In the genomic region with DNA sequence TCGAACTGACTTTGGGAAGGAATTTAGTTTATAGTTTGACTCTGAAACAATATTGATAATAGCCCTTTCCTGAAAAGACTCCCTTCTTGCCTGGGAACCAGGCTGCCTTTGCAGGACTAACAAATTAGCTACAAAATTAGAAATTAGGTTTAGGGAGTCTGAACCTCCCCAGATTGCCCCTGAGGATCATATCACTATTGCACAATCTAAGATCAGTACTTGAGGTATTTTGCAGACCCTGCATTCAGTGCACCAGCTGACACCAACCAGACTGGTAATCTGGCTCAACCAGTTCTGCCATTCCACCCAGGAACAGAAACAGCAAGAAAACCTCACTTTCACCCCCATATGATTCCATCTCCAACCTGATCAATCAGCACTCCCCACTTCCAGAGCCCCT, we compare ENCODE assay signal across 25 cellular contexts.
"Had no signal": no experiment of that assay in that cellular context is flagged by ENCODE, and none has a peak within 500 bp of the region (broad histone marks: within the 10 kb centered on the region; RNA-seq: fewer than 3 reads in every experiment).

No MANE protein-coding gene starts in this region.

- H3K4me1 ChIP-seq: parathyroid adenoma, right atrium auricular region, suprapubic skin, tibial artery had no signal

- H3K27ac ChIP-seq: parathyroid adenoma, right atrium auricular region, skin epidermis, suprapubic skin, thoracic aorta, tibial artery had no signal

- DNase-seq: hippocampal formation; kidney glomerular epithelial cell; left cardiac atrium; left ventricle myocardium superior; lower lobe of right lung; mammary epithelial cell; mesenchymal stem cell; naive thymus-derived CD8-positive, alpha-beta T cell; nucleus accumbens; stimulated activated CD4-positive, alpha-beta T cell treated with anti-CD3 and anti-CD28 coated beads, Interleukin-12 subunit alpha, Interleukin-12 subunit beta, amount 100 ng/mL, for 4 hours; stimulated activated CD4-positive, alpha-beta T cell treated with anti-CD3 and anti-CD28 coated beads, Interleukin-15, amount 100 ng/mL, for 24 hours; stimulated activated CD4-positive, alpha-beta T cell treated with anti-CD3 and anti-CD28 coated beads, Interleukin-2, amount 100 ng/mL, for 24 hours; stimulated activated CD4-positive, alpha-beta T cell treated with anti-CD3 and anti-CD28 coated beads, Interleukin-4, amount 100 ng/mL, for 1 hour; stimulated activated naive CD4-positive, alpha-beta T cell; tibial artery had no signal

- H3K27me3 ChIP-seq: right atrium auricular region, suprapubic skin, tibial artery, upper lobe of right lung had no signal

- H2AFZ ChIP-seq: parathyroid adenoma had no signal

- H3K36me3 ChIP-seq: lower lobe of right lung, right atrium auricular region, suprapubic skin, thoracic aorta, tibial artery, upper lobe of right lung had no signal

- ATAC-seq: left cardiac atrium; left lobe of liver; left ventricle myocardium superior; lower lobe of right lung; naive thymus-derived CD8-positive, alpha-beta T cell; sciatic nerve had no signal

- H3K9me3 ChIP-seq: lower lobe of right lung, right atrium auricular region, suprapubic skin, thoracic aorta, tibial artery, upper lobe of right lung had no signal

- H3K4me3 ChIP-seq: lower lobe of right lung, right atrium auricular region, skin epidermis, suprapubic skin, thoracic aorta, tibial artery, upper lobe of right lung had no signal

- H3K79me2 ChIP-seq: parathyroid adenoma had no signal

- FAIRE-seq: keratinocyte, urothelium cell line had no signal

- H3K9ac ChIP-seq: parathyroid adenoma had no signal
